8 cellular contexts compared by ENCODE assay signal in the genomic region with DNA sequence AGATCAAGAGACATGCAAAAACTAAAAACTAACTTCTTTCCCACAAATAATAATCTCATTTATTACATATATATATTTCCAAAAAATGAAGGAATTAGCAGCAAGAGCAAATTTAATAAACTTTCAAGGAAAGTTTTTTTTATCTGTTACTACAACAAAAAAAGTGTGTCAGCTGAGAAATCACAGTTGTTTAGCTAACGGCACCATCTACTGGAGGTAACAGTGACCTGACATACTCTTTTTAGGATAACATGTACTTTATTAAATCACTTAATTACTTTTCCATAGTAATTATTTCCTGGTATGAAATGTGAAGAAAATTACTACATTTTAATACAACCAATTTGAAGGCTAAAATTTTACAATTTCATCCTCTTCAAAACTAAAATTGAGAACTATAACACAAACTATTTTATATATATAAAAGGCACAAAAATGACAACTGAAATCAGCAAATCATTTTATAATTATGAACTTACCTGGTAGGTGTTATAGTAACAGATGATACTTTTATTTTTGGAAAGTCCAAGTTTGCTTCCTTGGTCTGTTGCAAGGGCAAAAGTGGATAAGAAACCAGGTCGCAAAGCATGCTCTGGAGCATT. TPM values are rescaled to one million over a fixed set of nuclear protein-coding genes. Genes with fewer than 3 reads are reported as not detected.
DNase-seq lines count a peak whose midpoint lies in the region; ATAC-seq and TF ChIP-seq lines count a peak whose summit lies in the region.

No MANE protein-coding gene starts in this region.

- no peak overlapping the region for H3K9ac ChIP-seq in SK-N-MC (ENCODE audit: insufficient read length)

- H3K27ac ChIP-seq in SK-N-MC (no peak overlapping the region), testis (no peak overlapping the region)

- no peaks in the 10 kb centered on the region for H3K9me3 ChIP-seq in SK-N-MC (ENCODE audit: low read depth, low read length)
- H3K9me3 ChIP-seq in testis = no peaks in the 10 kb centered on the region

- H3K36me3 ChIP-seq in SK-N-MC (ENCODE audit: insufficient read depth, low read length) = peaks cover 49% of the 10 kb centered on the region
- H3K36me3 ChIP-seq in testis (ENCODE audit: low read depth, missing control alignments) = no peaks in the 10 kb centered on the region

- H3K27me3 ChIP-seq in testis = no peaks in the 10 kb centered on the region

- WGBS in testis, 2 donors = 66 to 67% methylated on average over 2 of the region's 2 CpGs

- peak; percentile 51 for ATAC-seq in Right ventricle myocardium superior (ENCODE audit: poor library complexity)
- ATAC-seq in HG03354 (IDR thresholded peaks at IDR 0.05; ENCODE audit: poor library complexity, severe bottlenecking, unreplicated experiment) = peak; percentile 62
- ATAC-seq in HG03442 (IDR thresholded peaks at IDR 0.05; ENCODE audit: unreplicated experiment) = no peak

- no peak for DNase-seq in Right ventricle myocardium superior
- DNase-seq in cardiac septum (ENCODE audit: low spot score) = no peak
- DNase-seq in SK-N-MC (ENCODE audit: low read depth, low spot score) = peak; percentile 6
- peak; percentile 61 for DNase-seq in fibroblast of peridontal ligament (ENCODE audit: extremely low read depth)
- DNase-seq in testis = peak; percentile 18
- DNase-seq in NCI-H226 = no peak

- H3K4me1 ChIP-seq in testis = no peaks in the 10 kb centered on the region

- intact Hi-C loops in Right ventricle myocardium superior (cut with DNase I) = loop anchor here (5.0 kb wide), 1 partner anchor 323 kb away; a partner anchor contains a TSS
- intact Hi-C loops in cardiac septum (cut with DNase I) = no loop called here
- intact Hi-C loops in testis (cut with DNase I; ENCODE audit: low total_unique reads) = no loop called here

- no peak for TF ChIP-seq POLR2A in testis (IDR thresholded peaks at IDR 0.05)

- H3K4me3 ChIP-seq in SK-N-MC (no peak overlapping the region), testis (no peak overlapping the region)

- peak in 2 of 3 experiments; percentile 29 to 41 for TF ChIP-seq CTCF in testis (IDR thresholded peaks at IDR 0.05)

RNA-seq across cellular contexts. Expression of a gene that starts 9.1 kb away (rescaled TPM):
- 31.4 TPM for total RNA-seq in Right ventricle myocardium superior
- 26.4 TPM for total RNA-seq in cardiac septum
- total RNA-seq in testis = 10 to 100 TPM; 42.0 to 51.7 TPM
- 50.2 TPM for polyA plus RNA-seq in testis (ENCODE audit: insufficient read depth, low read depth, low replicate concordance)

Comparison
In these comparisons a context has a peak if more than half of its experiments do, and no peak if none do; other contexts are left out.
1. DNase-seq: peak in SK-N-MC (single experiment), fibroblast of peridontal ligament (single experiment) and testis (single experiment); none in Right ventricle myocardium superior (single experiment), cardiac septum (single experiment) and NCI-H226 (single experiment).